ENCODE assay signal across 20 cellular contexts in the genomic region with DNA sequence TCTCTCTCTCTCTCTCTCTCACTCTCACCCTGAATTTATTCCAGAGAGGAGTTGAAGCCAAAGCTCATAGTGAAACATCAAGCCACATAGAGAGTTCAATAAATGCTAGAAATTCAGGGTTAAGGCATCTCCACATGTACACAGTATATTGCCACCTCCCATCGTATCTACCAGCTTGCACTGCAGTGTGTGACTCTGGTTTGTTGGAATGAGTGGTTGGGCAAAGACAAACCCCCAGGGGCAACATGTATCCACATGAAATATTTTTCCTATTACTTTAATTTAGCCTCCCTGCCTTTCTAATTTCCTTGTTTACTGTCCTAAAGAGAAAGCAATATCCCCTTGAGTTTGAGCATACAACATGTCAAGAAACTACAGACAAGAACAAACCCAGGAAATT.
A peak's percentile ranks its signal among the peaks of the same experiment; 100 is the strongest.
DNase-seq lines count a peak whose midpoint lies in the region; ATAC-seq, FAIRE-seq and TF ChIP-seq lines count a peak whose summit lies in the region.
"Had no signal": no experiment of that assay in that cellular context is flagged by ENCODE, and none has a peak within 500 bp of the region (broad histone marks: within the 10 kb centered on the region; RNA-seq: fewer than 3 reads in every experiment).

No MANE protein-coding gene starts in this region.

- no peaks in the 10 kb centered on the region for H3K79me2 ChIP-seq in mammary epithelial cell (ENCODE audit: insufficient read depth, low read length)
- H3K79me2 ChIP-seq in keratinocyte (ENCODE audit: control insufficient read depth, insufficient read depth, low read length) = no peaks in the 10 kb centered on the region

- H3K9ac ChIP-seq in mammary epithelial cell (ENCODE audit: insufficient read depth, low read length) (no peak overlapping the region), keratinocyte (ENCODE audit: control insufficient read depth, extremely low read depth, insufficient read depth, low read length) (no peak overlapping the region)

- FAIRE-seq in bronchial epithelial cell (lab: Jason Lieb, UNC) (no peak), keratinocyte (lab: Jason Lieb, UNC) (peak; percentile 93)

- H2AFZ ChIP-seq in mammary epithelial cell (ENCODE audit: low read depth, low read length) = peak overlapping the region; percentile 62
- peak overlapping the region; percentile 65 for H2AFZ ChIP-seq in keratinocyte (ENCODE audit: control insufficient read depth, low read length)

- dilution Hi-C loops in mammary epithelial cell (cut with HindIII; ENCODE audit: low sequenced_read_pairs) (no loop called here), keratinocyte (cut with MboI; ENCODE audit: extremely low pct_ligation_motif_present, low sequenced_read_pairs) (no loop called here)

- no peak overlapping the region for H3K27ac ChIP-seq in mammary epithelial cell (ENCODE audit: insufficient read depth, low read depth, low read length)
- H3K27ac ChIP-seq in keratinocyte (ENCODE audit: control insufficient read depth, insufficient read depth, low read length) = no peak overlapping the region
- H3K27ac ChIP-seq: RWPE1 had no signal

- H4K20me1 ChIP-seq in mammary epithelial cell (ENCODE audit: insufficient read depth, low read length) (no peaks in the 10 kb centered on the region), keratinocyte (ENCODE audit: control insufficient read depth, extremely low read depth, insufficient read depth, low read length) (no peaks in the 10 kb centered on the region)

- H3K4me2 ChIP-seq in mammary epithelial cell (ENCODE audit: insufficient read depth, low read depth, low read length) (peak overlapping the region; percentile 62), keratinocyte (ENCODE audit: control insufficient read depth, extremely low read depth, insufficient read depth, low read depth, low read length) (peak overlapping the region; percentile 31)

- H3K36me3 Mint-ChIP-seq in MCF 10A (ENCODE audit: insufficient read depth, unreplicated experiment) = no peaks in the 10 kb centered on the region
- no peaks in the 10 kb centered on the region for H3K36me3 Mint-ChIP-seq in stimulated activated memory B cell treated with anti-CD40 and anti-IgM and Interleukin-4, amounts not matched to agents 10 μg/mL and 1 μg/mL and 100 μg/mL, for 72 hours
- H3K36me3 Mint-ChIP-seq in effector memory CD8-positive, alpha-beta T cell (ENCODE audit: insufficient read depth) = no peaks in the 10 kb centered on the region
- H3K36me3 Mint-ChIP-seq: IgD-negative memory B cell had no signal

- H3K4me1 ChIP-seq in mammary epithelial cell (ENCODE audit: insufficient read depth, low read length) (peaks cover 12% of the 10 kb centered on the region), keratinocyte (ENCODE audit: control insufficient read depth, extremely low read depth, insufficient read depth, low read length) (peaks cover 9% of the 10 kb centered on the region)

- no peak overlapping the region for H3K27ac Mint-ChIP-seq in MCF 10A (ENCODE audit: low read depth, unreplicated experiment)
- no peak overlapping the region for H3K27ac Mint-ChIP-seq in stimulated activated memory B cell treated with anti-CD40 and anti-IgM and Interleukin-4, amounts not matched to agents 10 μg/mL and 1 μg/mL and 100 μg/mL, for 72 hours
- H3K27ac Mint-ChIP-seq in effector memory CD8-positive, alpha-beta T cell = no peak overlapping the region
- H3K27ac Mint-ChIP-seq: CD4-positive, alpha-beta T cell; IgD-negative memory B cell had no signal

- BruUV-seq in mammary epithelial cell (replicated peaks; lab: Mats Ljungman, UMichigan) (no TSS peak), MCF 10A (replicated peaks; lab: Mats Ljungman, UMichigan) (no TSS peak)

- H3K9me3 Mint-ChIP-seq in MCF 10A (ENCODE audit: unreplicated experiment) = no peaks in the 10 kb centered on the region
- H3K9me3 Mint-ChIP-seq in stimulated activated memory B cell treated with anti-CD40 and anti-IgM and Interleukin-4, amounts not matched to agents 10 μg/mL and 1 μg/mL and 100 μg/mL, for 72 hours = no peaks in the 10 kb centered on the region
- no peaks in the 10 kb centered on the region for H3K9me3 Mint-ChIP-seq in effector memory CD8-positive, alpha-beta T cell
- H3K9me3 Mint-ChIP-seq: CD4-positive, alpha-beta T cell had no signal

- no peaks in the 10 kb centered on the region for H3K27me3 Mint-ChIP-seq in MCF 10A (ENCODE audit: insufficient read depth, unreplicated experiment)
- no peaks in the 10 kb centered on the region for H3K27me3 Mint-ChIP-seq in stimulated activated memory B cell treated with anti-CD40 and anti-IgM and Interleukin-4, amounts not matched to agents 10 μg/mL and 1 μg/mL and 100 μg/mL, for 72 hours
- H3K27me3 Mint-ChIP-seq in effector memory CD8-positive, alpha-beta T cell = no peaks in the 10 kb centered on the region
- H3K27me3 Mint-ChIP-seq: CD4-positive, alpha-beta T cell; IgD-negative memory B cell had no signal

- no peaks in the 10 kb centered on the region for H3K9me3 ChIP-seq in mammary epithelial cell (replicated peaks; ENCODE audit: insufficient read depth, low read length)
- H3K9me3 ChIP-seq in keratinocyte (ENCODE audit: control insufficient read depth, low read depth, low read length) = no peaks in the 10 kb centered on the region
- H3K9me3 ChIP-seq: MG63 had no signal

- POLR2A ChIA-PET in MCF 10A (lab: Yijun Ruan, JAX) = interaction anchor here (0.6 to 1.6 kb wide), 4 partner anchors 9 to 845 kb away, joined by 3 to 4 read pairs (median 3); no protein-coding TSS in a partner anchor

- intact Hi-C loops in mammary epithelial cell (cut with micrococcal nuclease) = no loop called here
- intact Hi-C loops in MCF 10A (cut with micrococcal nuclease) = no loop called here

- ATAC-seq in stimulated activated memory B cell treated with anti-CD40 and anti-IgM and Interleukin-4, amounts not matched to agents 10 μg/mL and 1 μg/mL and 100 μg/mL, for 72 hours = no peak
- no peak for ATAC-seq in effector memory CD8-positive, alpha-beta T cell (replicated peaks)
- ATAC-seq: HCT116 had no signal

- H3K36me3 ChIP-seq in mammary epithelial cell (ENCODE audit: insufficient read depth, low read length) (no peaks in the 10 kb centered on the region), bronchial epithelial cell (ENCODE audit: control insufficient read depth, insufficient read depth, low read length) (no peaks in the 10 kb centered on the region), keratinocyte (ENCODE audit: control insufficient read depth in 2 of 2, extremely low read depth in 1 of 2, insufficient read depth in 2 of 2, low read length in 2 of 2) (no peaks in the 10 kb centered on the region)
- H3K36me3 ChIP-seq: MG63 had no signal

- in situ Hi-C loops in mammary epithelial cell (cut with MboI; ENCODE audit: low sequenced_read_pairs in 2 of 2) = no loop called here

- H3K9me1 ChIP-seq in keratinocyte (ENCODE audit: control insufficient read depth, extremely low read depth, insufficient read depth, low read length) = no peaks in the 10 kb centered on the region

- no peaks in the 10 kb centered on the region for H3K4me1 Mint-ChIP-seq in MCF 10A (ENCODE audit: insufficient read depth, unreplicated experiment)
- no peaks in the 10 kb centered on the region for H3K4me1 Mint-ChIP-seq in stimulated activated memory B cell treated with anti-CD40 and anti-IgM and Interleukin-4, amounts not matched to agents 10 μg/mL and 1 μg/mL and 100 μg/mL, for 72 hours
- no peaks in the 10 kb centered on the region for H3K4me1 Mint-ChIP-seq in effector memory CD8-positive, alpha-beta T cell (ENCODE audit: low read depth in 2 of 2)

- no peak overlapping the region for H3K4me3 Mint-ChIP-seq in MCF 10A (ENCODE audit: unreplicated experiment)
- H3K4me3 Mint-ChIP-seq in stimulated activated memory B cell treated with anti-CD40 and anti-IgM and Interleukin-4, amounts not matched to agents 10 μg/mL and 1 μg/mL and 100 μg/mL, for 72 hours = no peak overlapping the region
- H3K4me3 Mint-ChIP-seq in effector memory CD8-positive, alpha-beta T cell = no peak overlapping the region
- H3K4me3 Mint-ChIP-seq: CD4-positive, alpha-beta T cell; IgD-negative memory B cell had no signal

- H3K4me3 ChIP-seq in mammary epithelial cell (replicated peaks in 1 of 3; ENCODE audit: insufficient read depth in 1 of 3, low read depth in 2 of 3, low read length in 3 of 3) (peak overlapping the region in 1 of 3 experiments; percentile 3), bronchial epithelial cell (ENCODE audit: low read depth, low read length) (no peak overlapping the region), keratinocyte (ENCODE audit: control insufficient read depth in 2 of 3, extremely low read depth in 1 of 3, insufficient read depth in 2 of 3, low read depth in 1 of 3, low read length in 3 of 3) (peak overlapping the region in 1 of 3 experiments; percentile 21)
- H3K4me3 ChIP-seq: MG63 had no signal

- 0% methylated on average over 1 of the region's 1 CpG for WGBS in mammary epithelial cell (ENCODE audit: low coverage, missing lambda C conversion rate)

- no peaks in the 10 kb centered on the region for H3K27me3 ChIP-seq in mammary epithelial cell (ENCODE audit: insufficient read depth, low read length)
- H3K27me3 ChIP-seq in bronchial epithelial cell (ENCODE audit: control insufficient read depth, insufficient read depth, low read length) = no peaks in the 10 kb centered on the region
- H3K27me3 ChIP-seq in keratinocyte (ENCODE audit: control insufficient read depth, extremely low read depth, insufficient read depth, low read length) = no peaks in the 10 kb centered on the region
- H3K27me3 ChIP-seq: MG63 had no signal

- TF ChIP-seq CTCF in mammary epithelial cell (conservative IDR thresholded peaks at IDR 0.05 in 1 of 2, IDR thresholded peaks at IDR 0.05 in 1 of 2; ENCODE audit: extremely low read depth in 1 of 2, insufficient read depth in 1 of 2, low read depth in 1 of 2, low read length in 2 of 2) (no peak), MCF 10A (IDR thresholded peaks at IDR 0.05; ENCODE audit: unreplicated experiment) (no peak), bronchial epithelial cell (IDR thresholded peaks at IDR 0.05; ENCODE audit: insufficient read depth, low read length, severe bottlenecking) (no peak), keratinocyte (optimal IDR thresholded peaks at IDR 0.05 in 1 of 3, IDR thresholded peaks at IDR 0.05 in 1 of 3, conservative IDR thresholded peaks at IDR 0.05 in 1 of 3; ENCODE audit: extremely low read depth in 1 of 3, insufficient read depth in 2 of 3, low read length in 3 of 3) (no peak)

- DNase-seq in mammary epithelial cell (peak; percentile 56), MCF 10A (ENCODE audit: unreplicated experiment) (no peak), NCI-H1694 (lab: John Stamatoyannopoulos, UW) (peak; percentile 2), bronchial epithelial cell (ENCODE audit: low read depth) (peak; percentile 68), keratinocyte (ENCODE audit: low read depth, low spot score) (no peak), A172 (ENCODE audit: low spot score) (no peak)
- DNase-seq in effector memory CD8-positive, alpha-beta T cell = no peak
- DNase-seq: 8988T; CD4-positive, alpha-beta T cell; GOT3; Karpas-422; NCI-H1092; NCI-H1436 treated with DMSO at 0.1 percent for 48 hours; NCI-H2081; NCI-H510A treated with DMSO at 0.1 percent for 48 hours had no signal

- CTCF ChIA-PET in mammary epithelial cell (lab: Charles Lee; ENCODE audit: low non-redundant PET) = no interaction called here
- CTCF ChIA-PET in MCF 10A (lab: Yijun Ruan, JAX) = interaction anchor here (1.2 to 1.5 kb wide), 2 partner anchors 8 to 247 kb away, joined by 3 to 4 read pairs; no protein-coding TSS in a partner anchor

Comparison
In these comparisons a context has a peak if more than half of its experiments do, and no peak if none do; other contexts are left out.
1. DNase-seq: peak in mammary epithelial cell (single experiment), NCI-H1694 (single experiment) and bronchial epithelial cell (single experiment); none in MCF 10A (single experiment), keratinocyte (single experiment), A172 (single experiment) and effector memory CD8-positive, alpha-beta T cell (0 of 3).